Comparison of ENCODE assay signal across 1 cellular context in genomic region chr5:141529873-141530272, GRCh38.
TF ChIP-seq lines count a peak whose summit lies in the region.

No MANE protein-coding gene starts in this region.

TF ChIP-seq in K562, 482 proteins besides CTCF, POLR2A, EP300 and RAD21:
- no peak for TF ChIP-seq ID3 (CRISPR knock-in tag; IDR thresholded peaks at IDR 0.05)
- no peak for TF ChIP-seq ID3 (tag; IDR thresholded peaks at IDR 0.05)
- TF ChIP-seq HCFC1 (IDR thresholded peaks at IDR 0.05; ENCODE audit: low read depth, low read length) = no peak
- TF ChIP-seq ADNP (tag; IDR thresholded peaks at IDR 0.05) = no peak
- no peak for TF ChIP-seq TAL1 (IDR thresholded peaks at IDR 0.05)
- TF ChIP-seq ZNF717 (CRISPR knock-in tag; IDR thresholded peaks at IDR 0.05) = no peak
- no peak for TF ChIP-seq ZNF253 (CRISPR knock-in tag; conservative IDR thresholded peaks at IDR 0.05)
- TF ChIP-seq, protein P1, sequence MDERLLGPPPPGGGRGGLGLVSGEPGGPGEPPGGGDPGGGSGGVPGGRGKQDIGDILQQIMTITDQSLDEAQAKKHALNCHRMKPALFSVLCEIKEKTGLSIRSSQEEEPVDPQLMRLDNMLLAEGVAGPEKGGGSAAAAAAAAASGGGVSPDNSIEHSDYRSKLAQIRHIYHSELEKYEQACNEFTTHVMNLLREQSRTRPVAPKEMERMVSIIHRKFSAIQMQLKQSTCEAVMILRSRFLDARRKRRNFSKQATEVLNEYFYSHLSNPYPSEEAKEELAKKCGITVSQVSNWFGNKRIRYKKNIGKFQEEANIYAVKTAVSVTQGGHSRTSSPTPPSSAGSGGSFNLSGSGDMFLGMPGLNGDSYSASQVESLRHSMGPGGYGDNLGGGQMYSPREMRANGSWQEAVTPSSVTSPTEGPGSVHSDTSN (CRISPR knock-in tag; IDR thresholded peaks at IDR 0.05; ENCODE audit: low read depth) = no peak
- TF ChIP-seq, protein P1 (tag; conservative IDR thresholded peaks at IDR 0.05; ENCODE audit: low read depth) = no peak
- TF ChIP-seq RBM14 (IDR thresholded peaks at IDR 0.05; ENCODE audit: borderline replicate concordance, insufficient read depth, low read depth, low read length) = no peak
- TF ChIP-seq TEAD2 (tag; IDR thresholded peaks at IDR 0.05) = no peak
- no peak for TF ChIP-seq SRSF1 (IDR thresholded peaks at IDR 0.05; ENCODE audit: low read depth, low read length)
- TF ChIP-seq, protein P2, sequence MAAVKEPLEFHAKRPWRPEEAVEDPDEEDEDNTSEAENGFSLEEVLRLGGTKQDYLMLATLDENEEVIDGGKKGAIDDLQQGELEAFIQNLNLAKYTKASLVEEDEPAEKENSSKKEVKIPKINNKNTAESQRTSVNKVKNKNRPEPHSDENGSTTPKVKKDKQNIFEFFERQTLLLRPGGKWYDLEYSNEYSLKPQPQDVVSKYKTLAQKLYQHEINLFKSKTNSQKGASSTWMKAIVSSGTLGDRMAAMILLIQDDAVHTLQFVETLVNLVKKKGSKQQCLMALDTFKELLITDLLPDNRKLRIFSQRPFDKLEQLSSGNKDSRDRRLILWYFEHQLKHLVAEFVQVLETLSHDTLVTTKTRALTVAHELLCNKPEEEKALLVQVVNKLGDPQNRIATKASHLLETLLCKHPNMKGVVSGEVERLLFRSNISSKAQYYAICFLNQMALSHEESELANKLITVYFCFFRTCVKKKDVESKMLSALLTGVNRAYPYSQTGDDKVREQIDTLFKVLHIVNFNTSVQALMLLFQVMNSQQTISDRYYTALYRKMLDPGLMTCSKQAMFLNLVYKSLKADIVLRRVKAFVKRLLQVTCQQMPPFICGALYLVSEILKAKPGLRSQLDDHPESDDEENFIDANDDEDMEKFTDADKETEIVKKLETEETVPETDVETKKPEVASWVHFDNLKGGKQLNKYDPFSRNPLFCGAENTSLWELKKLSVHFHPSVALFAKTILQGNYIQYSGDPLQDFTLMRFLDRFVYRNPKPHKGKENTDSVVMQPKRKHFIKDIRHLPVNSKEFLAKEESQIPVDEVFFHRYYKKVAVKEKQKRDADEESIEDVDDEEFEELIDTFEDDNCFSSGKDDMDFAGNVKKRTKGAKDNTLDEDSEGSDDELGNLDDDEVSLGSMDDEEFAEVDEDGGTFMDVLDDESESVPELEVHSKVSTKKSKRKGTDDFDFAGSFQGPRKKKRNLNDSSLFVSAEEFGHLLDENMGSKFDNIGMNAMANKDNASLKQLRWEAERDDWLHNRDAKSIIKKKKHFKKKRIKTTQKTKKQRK (IDR thresholded peaks at IDR 0.05; ENCODE audit: borderline replicate concordance, low read depth, low read length) = no peak
- no peak for TF ChIP-seq CREM (IDR thresholded peaks at IDR 0.05; ENCODE audit: low read depth)
- TF ChIP-seq FOXJ2 (tag; IDR thresholded peaks at IDR 0.05) = no peak
- TF ChIP-seq ZBTB9 (CRISPR knock-in tag; IDR thresholded peaks at IDR 0.05) = no peak
- TF ChIP-seq MBD2 (IDR thresholded peaks at IDR 0.05; ENCODE audit: borderline replicate concordance, low read depth) = no peak
- TF ChIP-seq, protein P3, sequence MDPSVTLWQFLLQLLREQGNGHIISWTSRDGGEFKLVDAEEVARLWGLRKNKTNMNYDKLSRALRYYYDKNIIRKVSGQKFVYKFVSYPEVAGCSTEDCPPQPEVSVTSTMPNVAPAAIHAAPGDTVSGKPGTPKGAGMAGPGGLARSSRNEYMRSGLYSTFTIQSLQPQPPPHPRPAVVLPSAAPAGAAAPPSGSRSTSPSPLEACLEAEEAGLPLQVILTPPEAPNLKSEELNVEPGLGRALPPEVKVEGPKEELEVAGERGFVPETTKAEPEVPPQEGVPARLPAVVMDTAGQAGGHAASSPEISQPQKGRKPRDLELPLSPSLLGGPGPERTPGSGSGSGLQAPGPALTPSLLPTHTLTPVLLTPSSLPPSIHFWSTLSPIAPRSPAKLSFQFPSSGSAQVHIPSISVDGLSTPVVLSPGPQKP (CRISPR knock-in tag; IDR thresholded peaks at IDR 0.05) = no peak
- TF ChIP-seq ELF2 (CRISPR knock-in tag; IDR thresholded peaks at IDR 0.05) = no peak
